ENCODE assay signal across 25 cellular contexts in genomic region chr6:25024821-25025220, GRCh38.
DNase-seq lines count a peak whose midpoint lies in the region; ATAC-seq lines count a peak whose summit lies in the region.
"Had no signal": no experiment of that assay in that cellular context is flagged by ENCODE, and none has a peak within 500 bp of the region (broad histone marks: within the 10 kb centered on the region; RNA-seq: fewer than 3 reads in every experiment).

No MANE protein-coding gene starts in this region.

- peaks cover 33% of the 10 kb centered on the region for H3K4me1 Mint-ChIP-seq in T-helper 1 cell treated with Interleukin-12 subunit alpha and Interleukin-12 subunit beta and Interleukin-4 antibody, amounts not matched to agents 30 μg/mL and 1 μg/mL, for 36 hours (ENCODE audit: low read depth)
- peaks cover 50% of the 10 kb centered on the region for H3K4me1 Mint-ChIP-seq in T-helper 17 cell
- H3K4me1 Mint-ChIP-seq in dendritic cell treated with granulocyte-macrophage colony-stimulating factor and Interleukin-4, amounts not matched to agents 40 ng/mL and 50 ng/mL, for 4 days (ENCODE audit: low read depth), result peaks cover 18% of the 10 kb centered on the region

- H3K27ac Mint-ChIP-seq in T-helper 1 cell treated with Interleukin-12 subunit alpha and Interleukin-12 subunit beta and Interleukin-4 antibody, amounts not matched to agents 30 μg/mL and 1 μg/mL, for 36 hours, result peak overlapping the region; percentile 39
- H3K27ac Mint-ChIP-seq in T-helper 17 cell, result peak overlapping the region; percentile 100
- peak overlapping the region; percentile 64 for H3K27ac Mint-ChIP-seq in dendritic cell treated with granulocyte-macrophage colony-stimulating factor and Interleukin-4, amounts not matched to agents 40 ng/mL and 50 ng/mL, for 4 days
- H3K27ac Mint-ChIP-seq: brain, endodermal cell, type B pancreatic cell had no signal

- no peaks in the 10 kb centered on the region for H3K9me3 Mint-ChIP-seq in T-helper 1 cell treated with Interleukin-12 subunit alpha and Interleukin-12 subunit beta and Interleukin-4 antibody, amounts not matched to agents 30 μg/mL and 1 μg/mL, for 36 hours
- no peaks in the 10 kb centered on the region for H3K9me3 Mint-ChIP-seq in dendritic cell treated with granulocyte-macrophage colony-stimulating factor and Interleukin-4, amounts not matched to agents 40 ng/mL and 50 ng/mL, for 4 days
- H3K9me3 Mint-ChIP-seq: endodermal cell, type B pancreatic cell had no signal

- ATAC-seq in T-helper 17 cell, result no peak
- no peak for ATAC-seq in GM21717 (IDR thresholded peaks at IDR 0.05; ENCODE audit: unreplicated experiment)
- ATAC-seq: Right ventricle myocardium inferior had no signal

- peak overlapping the region in 8 of 11 experiments; percentile 1 to 79 (median 62); a peak in 12 of 22 replicates for H3K27ac ChIP-seq in BLaER1 treated with 17β-estradiol and CSF1 and Interleukin-3, amounts not matched to agents 10 nM and 100 nM
- H3K27ac ChIP-seq: 22Rv1, coronary artery had no signal

- H3K27me3 Mint-ChIP-seq in T-helper 1 cell treated with Interleukin-12 subunit alpha and Interleukin-12 subunit beta and Interleukin-4 antibody, amounts not matched to agents 30 μg/mL and 1 μg/mL, for 36 hours (ENCODE audit: low read depth), result no peaks in the 10 kb centered on the region
- H3K27me3 Mint-ChIP-seq in T-helper 17 cell, result no peaks in the 10 kb centered on the region
- H3K27me3 Mint-ChIP-seq in dendritic cell treated with granulocyte-macrophage colony-stimulating factor and Interleukin-4, amounts not matched to agents 40 ng/mL and 50 ng/mL, for 4 days, result no peaks in the 10 kb centered on the region
- H3K27me3 Mint-ChIP-seq: brain, type B pancreatic cell had no signal

- DNase-seq in T-helper 1 cell (no peak), T-helper 17 cell (no peak), AG08396 (ENCODE audit: low spot score) (no peak), iPS-NIHi11 (ENCODE audit: low spot score) (no peak)
- DNase-seq: activated CD4-positive, CD25-positive, alpha-beta regulatory T cell treated with anti-CD3 and anti-CD28 coated beads, Interleukin-2, amount 50 U/mL, for 72 hours; AML-193; Caco-2; endodermal cell; Kasumi-1; kidney glomerular epithelial cell; NCI-H1092; NCI-H2029; NCI-H226; NCI-H774; retina; stimulated activated CD4-positive, alpha-beta T cell treated with anti-CD3 and anti-CD28 coated beads, Interleukin-4, amount 100 ng/mL, for 4 hours had no signal

- H4K20me1 ChIP-seq in BLaER1 treated with 17β-estradiol and CSF1 and Interleukin-3, amounts not matched to agents 10 nM and 100 nM, result no peaks in the 10 kb centered on the region

- no peak overlapping the region for H3K4me3 ChIP-seq in BLaER1 treated with 17β-estradiol and CSF1 and Interleukin-3, amounts not matched to agents 10 nM and 100 nM
- H3K4me3 ChIP-seq: coronary artery had no signal

- H3K36me3 ChIP-seq in BLaER1 treated with 17β-estradiol and CSF1 and Interleukin-3, amounts not matched to agents 10 nM and 100 nM, result peaks cover 0 to 13% (median 9%) of the 10 kb centered on the region in 11 experiments; a peak in 8 of 22 replicates

- intact Hi-C loops in dendritic cell treated with granulocyte-macrophage colony-stimulating factor and Interleukin-4, amounts not matched to agents 40 ng/mL and 50 ng/mL, for 4 days (cut with micrococcal nuclease), result no loop called here

- peaks cover 5 to 20% (median 12%) of the 10 kb centered on the region in 11 experiments; a peak in 19 of 22 replicates for H3K9me3 ChIP-seq in BLaER1 treated with 17β-estradiol and CSF1 and Interleukin-3, amounts not matched to agents 10 nM and 100 nM (replicated peaks in 1 of 11)
- no peaks in the 10 kb centered on the region for H3K9me3 ChIP-seq in T-helper 17 cell (ENCODE audit: control insufficient read depth, low read length, poor library complexity, severe bottlenecking)
- H3K9me3 ChIP-seq: Caco-2 had no signal

- H3K4me1 ChIP-seq in BLaER1 treated with 17β-estradiol and CSF1 and Interleukin-3, amounts not matched to agents 10 nM and 100 nM, result peaks cover 35 to 57% (median 47%) of the 10 kb centered on the region in 10 experiments
- H3K4me1 ChIP-seq: Caco-2 had no signal

- no peak overlapping the region for H3K9ac ChIP-seq in BLaER1 treated with 17β-estradiol and CSF1 and Interleukin-3, amounts not matched to agents 10 nM and 100 nM

- peak overlapping the region in 10 of 11 experiments; percentile 13 to 95 (median 69); a peak in 14 of 22 replicates for H3K4me2 ChIP-seq in BLaER1 treated with 17β-estradiol and CSF1 and Interleukin-3, amounts not matched to agents 10 nM and 100 nM

- H3K36me3 Mint-ChIP-seq in T-helper 1 cell treated with Interleukin-12 subunit alpha and Interleukin-12 subunit beta and Interleukin-4 antibody, amounts not matched to agents 30 μg/mL and 1 μg/mL, for 36 hours (ENCODE audit: low read depth), result peaks cover 5% of the 10 kb centered on the region
- no peaks in the 10 kb centered on the region for H3K36me3 Mint-ChIP-seq in T-helper 17 cell (ENCODE audit: low read depth)
- H3K36me3 Mint-ChIP-seq in dendritic cell treated with granulocyte-macrophage colony-stimulating factor and Interleukin-4, amounts not matched to agents 40 ng/mL and 50 ng/mL, for 4 days (ENCODE audit: low read depth), result no peaks in the 10 kb centered on the region
- H3K36me3 Mint-ChIP-seq: brain, type B pancreatic cell had no signal

- H3K4me3 Mint-ChIP-seq in T-helper 1 cell treated with Interleukin-12 subunit alpha and Interleukin-12 subunit beta and Interleukin-4 antibody, amounts not matched to agents 30 μg/mL and 1 μg/mL, for 36 hours, result no peak overlapping the region
- H3K4me3 Mint-ChIP-seq in T-helper 17 cell, result peak overlapping the region; percentile 60
- H3K4me3 Mint-ChIP-seq in dendritic cell treated with granulocyte-macrophage colony-stimulating factor and Interleukin-4, amounts not matched to agents 40 ng/mL and 50 ng/mL, for 4 days, result no peak overlapping the region
- H3K4me3 Mint-ChIP-seq: brain, endodermal cell, type B pancreatic cell had no signal

- no peaks in the 10 kb centered on the region for H3K27me3 ChIP-seq in BLaER1 treated with 17β-estradiol and CSF1 and Interleukin-3, amounts not matched to agents 10 nM and 100 nM

Comparison
In these comparisons a context has a peak if more than half of its experiments do, and no peak if none do; other contexts are left out.
1. H3K27ac Mint-ChIP-seq: peak in every context shown above with its lines; median percentile 100 in T-helper 17 cell; 64 in dendritic cell treated with granulocyte-macrophage colony-stimulating factor and Interleukin-4, amounts not matched to agents 40 ng/mL and 50 ng/mL, for 4 days; 39 in T-helper 1 cell treated with Interleukin-12 subunit alpha and Interleukin-12 subunit beta and Interleukin-4 antibody, amounts not matched to agents 30 μg/mL and 1 μg/mL, for 36 hours.